In the genomic region with DNA sequence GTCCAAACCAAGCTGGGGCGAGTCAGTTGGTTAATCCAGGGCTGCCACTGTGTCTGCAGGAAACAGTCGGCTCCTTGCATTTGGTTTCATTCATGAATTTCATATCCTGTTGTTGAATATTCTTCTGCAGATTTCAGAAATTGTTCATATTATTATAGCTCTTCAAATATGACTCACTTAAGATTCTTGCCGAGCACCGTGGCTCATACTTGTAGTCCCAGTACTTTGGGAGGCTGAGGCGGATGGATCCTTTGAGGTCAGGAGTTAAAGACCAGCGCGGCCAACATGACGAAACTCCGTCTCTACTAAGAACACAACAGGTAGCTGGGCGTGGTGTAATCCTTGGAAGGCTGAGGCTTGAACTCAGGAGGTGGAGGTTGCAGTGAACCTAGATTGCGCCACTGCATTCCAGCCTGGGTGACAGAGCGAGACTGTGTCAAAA, we compare ENCODE assay signal across 8 cellular contexts. TPM values are rescaled to one million over a fixed set of nuclear protein-coding genes. Genes with fewer than 3 reads are reported as not detected.
DNase-seq lines count a peak whose midpoint lies in the region; ATAC-seq, FAIRE-seq and TF ChIP-seq lines count a peak whose summit lies in the region.

No MANE protein-coding gene starts in this region.

- DNase-seq in ELR (ENCODE audit: low read depth) (peak; percentile 96), RCC 7860 (ENCODE audit: low spot score) (peak; percentile 90), dedifferentiated amniotic fluid mesenchymal stem cell (ENCODE audit: extremely low spot score) (peak; percentile 42), posterior vena cava (ENCODE audit: low spot score) (peak; percentile 79), HAP-1 (ENCODE audit: low spot score in 2 of 2) (no peak), GM12891 (ENCODE audit: insufficient read length, low spot score) (no peak), frontal cortex (ENCODE audit: low spot score in 2 of 2) (no peak)

- no peaks in the 10 kb centered on the region for H3K9me3 ChIP-seq in HAP-1

- intact Hi-C loops in posterior vena cava (cut with DNase I) = loop anchor here in 1 of 2 donors (5.0 kb wide), 1 partner anchor 1579 kb away; no protein-coding TSS in a partner anchor

- FAIRE-seq in RCC 7860 (lab: Jason Lieb, UNC) = peak; percentile 89
- no peak for FAIRE-seq in GM12891 (lab: Jason Lieb, UNC)
- no peak for FAIRE-seq in frontal cortex (lab: Jason Lieb, UNC)

- in situ Hi-C loops in HAP-1 (cut with MboI; ENCODE audit: low sequenced_read_pairs) = no loop called here

- ATAC-seq in HG03378 (IDR thresholded peaks at IDR 0.05; ENCODE audit: unreplicated experiment) = no peak

- no peak overlapping the region for H3K4me3 ChIP-seq in HAP-1

- H3K27me3 ChIP-seq in HAP-1 (ENCODE audit: low read depth) = no peaks in the 10 kb centered on the region

- TF ChIP-seq POLR2A in GM12891 (IDR thresholded peaks at IDR 0.05; ENCODE audit: low read depth, low read length) = no peak

- peaks cover 7% of the 10 kb centered on the region for H3K4me1 ChIP-seq in HAP-1

- peaks cover 20% of the 10 kb centered on the region for H3K36me3 ChIP-seq in HAP-1 (replicated peaks)

TF ChIP-seq in GM12891, 5 proteins besides CTCF, POLR2A, EP300 and RAD21:
- TF ChIP-seq PAX5 (IDR thresholded peaks at IDR 0.05; ENCODE audit: insufficient read depth, low read length, severe bottlenecking) = no peak
- no peak for TF ChIP-seq TAF1 (IDR thresholded peaks at IDR 0.05; ENCODE audit: low read depth, low read length)
- no peak for TF ChIP-seq SPI1 (IDR thresholded peaks at IDR 0.05; ENCODE audit: low read depth, low read length)
- TF ChIP-seq POU2F2 (IDR thresholded peaks at IDR 0.05; ENCODE audit: low read depth, low read length) = no peak
- TF ChIP-seq POLR2AphosphoS5 (IDR thresholded peaks at IDR 0.05; ENCODE audit: low read depth, low read length) = no peak

RNA-seq across cellular contexts. Expression of a gene that starts 24.0 kb away (rescaled TPM):
- total RNA-seq in posterior vena cava (100 to 1,000 TPM; 109 to 216 TPM), frontal cortex (81.5 TPM)
- 129 TPM for polyA plus RNA-seq in GM12891 (2012; ENCODE audit: low read depth, missing spikeins)

Comparison
In these comparisons a context has a peak if more than half of its experiments do, and no peak if none do; other contexts are left out.
1. DNase-seq: peak in ELR (single experiment), RCC 7860 (single experiment), dedifferentiated amniotic fluid mesenchymal stem cell (single experiment) and posterior vena cava (single experiment); none in HAP-1 (0 of 2), GM12891 (single experiment) and frontal cortex (0 of 2).